In the genomic region with DNA sequence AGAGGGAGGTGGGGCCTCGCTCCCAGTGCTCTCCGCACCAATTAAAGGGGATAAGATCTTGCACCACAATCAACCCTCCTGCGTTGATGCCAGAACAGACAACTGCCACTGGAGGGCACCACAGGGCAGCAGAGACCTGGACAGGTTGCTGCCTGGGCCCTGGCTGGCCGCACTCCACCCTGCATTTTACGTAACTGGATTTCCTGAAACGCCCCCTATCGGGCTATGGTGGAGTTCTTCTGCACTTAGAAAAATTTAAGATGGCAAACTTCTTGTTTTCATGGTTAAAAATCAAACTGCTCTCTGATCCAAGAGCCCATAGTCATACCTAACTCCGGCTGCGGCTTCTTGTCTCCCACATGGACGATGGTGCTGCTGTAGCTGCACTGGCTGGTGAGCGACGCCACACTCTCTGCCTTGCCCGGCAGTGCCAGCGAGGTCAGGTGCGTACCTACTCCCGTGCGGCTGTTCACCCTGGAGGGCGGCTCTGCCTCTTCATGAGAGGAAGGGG, we compare ENCODE assay signal across 8 cellular contexts. TPM values are rescaled to one million over a fixed set of nuclear protein-coding genes. Genes with fewer than 3 reads are reported as not detected.
DNase-seq lines count a peak whose midpoint lies in the region; ATAC-seq lines count a peak whose summit lies in the region.

No MANE protein-coding gene starts in this region.

- DNase-seq in Caki2 (ENCODE audit: low read depth): peak; percentile 72
- DNase-seq in NCI-H748 (lab: John Stamatoyannopoulos, UW; ENCODE audit: unreplicated experiment): peak; percentile 91
- DNase-seq in activated CD4-positive, alpha-beta T cell treated with anti-CD3 and anti-CD28 coated beads for 48 hours: peak; percentile 84
- DNase-seq in dermis blood vessel endothelial cell: peak; percentile 94
- peak; percentile 29 for DNase-seq in medulla oblongata (ENCODE audit: extremely low spot score)
- DNase-seq in stimulated activated CD8-positive, alpha-beta memory T cell treated with anti-CD3 and anti-CD28 coated beads, Interleukin-7, amount 100 ng/mL, for 24 hours (ENCODE audit: low read depth): peak; percentile 27

- ATAC-seq in HG03432 (IDR thresholded peaks at IDR 0.05; ENCODE audit: unreplicated experiment) (peak; percentile 68), HG03469 (IDR thresholded peaks at IDR 0.05; ENCODE audit: unreplicated experiment) (no peak)

- in situ Hi-C loops in Caki2 (cut with HindIII; ENCODE audit: low pct_unique_long_range_greater_than_20kb, low sequenced_read_pairs): no loop called here

RNA-seq across cellular contexts. Expression of a gene that starts 16.8 kb away (rescaled TPM):
- 17.9 and 23.9 TPM in 2 replicates for total RNA-seq in Caki2 (2014; rRNA removed; shearing (Covaris generic); ENCODE audit: low replicate concordance)
- 2.2 and 3.7 TPM in 2 replicates for total RNA-seq in dermis blood vessel endothelial cell

RNA-seq across cellular contexts. Expression of a gene that starts 31.8 kb away (rescaled TPM):
- total RNA-seq in Caki2 (2014; rRNA removed; shearing (Covaris generic); ENCODE audit: low replicate concordance): 0.95 and 1.0 TPM in 2 replicates
- 1.2 and 3.0 TPM in 2 replicates for total RNA-seq in dermis blood vessel endothelial cell

RNA-seq across cellular contexts. Expression of a gene that starts 53.2 kb away (rescaled TPM):
- 28.8 and 29.2 TPM in 2 replicates for total RNA-seq in Caki2 (2014; rRNA removed; shearing (Covaris generic); ENCODE audit: low replicate concordance)
- 17.7 and 18.7 TPM in 2 replicates for total RNA-seq in dermis blood vessel endothelial cell

Comparison
In these comparisons a context has a peak if more than half of its experiments do, and no peak if none do; other contexts are left out.
1. DNase-seq: peak in every context shown above with its lines; median percentile 94 in dermis blood vessel endothelial cell; 91 in NCI-H748; 84 in activated CD4-positive, alpha-beta T cell treated with anti-CD3 and anti-CD28 coated beads for 48 hours; 72 in Caki2; 29 in medulla oblongata; 27 in stimulated activated CD8-positive, alpha-beta memory T cell treated with anti-CD3 and anti-CD28 coated beads, Interleukin-7, amount 100 ng/mL, for 24 hours.